8 cellular contexts compared by ENCODE assay signal in the genomic region with DNA sequence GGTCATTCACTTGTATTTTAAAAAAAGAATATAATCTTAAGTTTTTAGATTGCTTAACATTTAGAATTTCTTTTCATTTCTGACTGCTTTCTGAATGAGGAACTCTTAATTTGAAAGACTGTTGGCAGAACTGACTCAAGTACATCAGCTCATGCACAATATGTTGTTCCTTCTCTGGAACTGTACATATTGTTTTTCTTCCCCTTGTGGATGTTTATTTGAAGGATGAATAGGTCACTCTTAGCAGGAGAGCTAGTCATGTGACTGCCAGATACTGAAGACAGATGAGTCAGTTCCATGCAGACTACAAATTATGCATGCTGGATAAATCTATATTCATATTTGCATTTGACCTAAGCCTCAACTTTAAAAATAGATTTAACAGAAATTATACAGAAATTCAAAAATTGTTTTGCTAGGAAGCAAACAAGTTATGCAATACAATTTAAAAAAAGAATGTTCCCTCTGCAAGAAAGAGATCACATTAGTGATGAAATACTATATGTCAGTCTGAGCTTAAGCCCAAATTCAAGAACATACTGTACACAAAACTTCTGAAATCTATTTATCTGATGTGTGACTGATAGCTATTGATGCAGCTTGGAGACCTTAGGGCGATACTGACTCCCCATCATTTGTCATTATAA.
DNase-seq lines count a peak whose midpoint lies in the region; ATAC-seq and TF ChIP-seq lines count a peak whose summit lies in the region.

No MANE protein-coding gene starts in this region.

- 74 to 90% methylated on average over 1 of the region's 1 CpG for WGBS in testis, 2 donors

- no peaks in the 10 kb centered on the region for H3K4me1 ChIP-seq in testis

- no peaks in the 10 kb centered on the region for H3K4me1 Mint-ChIP-seq in activated CD8-positive, alpha-beta T cell treated with anti-CD3 and anti-CD28 coated beads for 36 hours (ENCODE audit: low read depth)

- ATAC-seq in left lobe of liver (peak; percentile 42), GM21576 (IDR thresholded peaks at IDR 0.05; ENCODE audit: unreplicated experiment) (no peak)
- no peak for ATAC-seq in activated CD8-positive, alpha-beta T cell treated with anti-CD3 and anti-CD28 coated beads for 36 hours

- TF ChIP-seq CTCF in brain microvascular endothelial cell (IDR thresholded peaks at IDR 0.05; ENCODE audit: low read depth, low read length, missing control alignments) (no peak), GM10248 (IDR thresholded peaks at IDR 0.05; ENCODE audit: control extremely low read depth, extremely low read depth, low read depth, missing control alignments) (no peak), testis (IDR thresholded peaks at IDR 0.05) (no peak)
- TF ChIP-seq CTCF in activated CD8-positive, alpha-beta T cell treated with anti-CD3 and anti-CD28 coated beads for 36 hours (IDR thresholded peaks at IDR 0.05): no peak

- no peak overlapping the region for H3K4me3 Mint-ChIP-seq in activated CD8-positive, alpha-beta T cell treated with anti-CD3 and anti-CD28 coated beads for 36 hours

- no peak for TF ChIP-seq POLR2A in testis (IDR thresholded peaks at IDR 0.05)

- H3K27me3 ChIP-seq in brain microvascular endothelial cell (replicated peaks) (no peaks in the 10 kb centered on the region), testis (no peaks in the 10 kb centered on the region)

- POLR2A ChIA-PET in GM10248 (lab: Yijun Ruan, JAX): no interaction called here
- POLR2A ChIA-PET in activated CD8-positive, alpha-beta T cell treated with anti-CD3 and anti-CD28 coated beads for 36 hours (lab: Charles Lee): no interaction called here

- DNase-seq in A172 (ENCODE audit: low spot score) (peak; percentile 58), KG1 (lab: John Stamatoyannopoulos, UW) (peak; percentile 14), brain microvascular endothelial cell (peak; percentile 88), left lobe of liver (ENCODE audit: low spot score) (no peak), GM10248 (ENCODE audit: extremely low spot score) (no peak), testis (no peak)
- no peak for DNase-seq in activated CD8-positive, alpha-beta T cell treated with anti-CD3 and anti-CD28 coated beads for 36 hours

- intact Hi-C loops in activated CD8-positive, alpha-beta T cell treated with anti-CD3 and anti-CD28 coated beads for 36 hours (cut with micrococcal nuclease): no loop called here
- intact Hi-C loops in testis (cut with DNase I; ENCODE audit: low total_unique reads): no loop called here

- H3K9me3 Mint-ChIP-seq in activated CD8-positive, alpha-beta T cell treated with anti-CD3 and anti-CD28 coated beads for 36 hours: no peaks in the 10 kb centered on the region

- no peaks in the 10 kb centered on the region for H3K27me3 Mint-ChIP-seq in activated CD8-positive, alpha-beta T cell treated with anti-CD3 and anti-CD28 coated beads for 36 hours

- H3K36me3 Mint-ChIP-seq in activated CD8-positive, alpha-beta T cell treated with anti-CD3 and anti-CD28 coated beads for 36 hours (ENCODE audit: low read depth): no peaks in the 10 kb centered on the region

- H3K4me3 ChIP-seq in brain microvascular endothelial cell (ENCODE audit: low read depth, low read length) (no peak overlapping the region), testis (no peak overlapping the region)

- H3K36me3 ChIP-seq in brain microvascular endothelial cell (replicated peaks) (no peaks in the 10 kb centered on the region), testis (ENCODE audit: low read depth, missing control alignments) (no peaks in the 10 kb centered on the region)

- H3K9me3 ChIP-seq in testis: no peaks in the 10 kb centered on the region

- H3K27ac ChIP-seq in brain microvascular endothelial cell (peak overlapping the region; percentile 34), testis (peak overlapping the region in 1 of 2 donors; percentile 12)

- no peak overlapping the region for H3K27ac Mint-ChIP-seq in activated CD8-positive, alpha-beta T cell treated with anti-CD3 and anti-CD28 coated beads for 36 hours

- CTCF ChIA-PET in GM10248 (lab: Yijun Ruan, JAX): interaction anchor here (1.0 kb wide), 1 partner anchor 45 kb away, joined by 3 read pairs; no protein-coding TSS in a partner anchor
- CTCF ChIA-PET in activated CD8-positive, alpha-beta T cell treated with anti-CD3 and anti-CD28 coated beads for 36 hours (lab: Charles Lee): no interaction called here

- in situ Hi-C loops in brain microvascular endothelial cell (cut with HindIII; ENCODE audit: low pct_ligation_motif_present, low sequenced_read_pairs): no loop called here

Comparison
In these comparisons a context has a peak if more than half of its experiments do, and no peak if none do; other contexts are left out.
1. DNase-seq: peak in A172 (single experiment), KG1 (single experiment) and brain microvascular endothelial cell (single experiment); none in left lobe of liver (single experiment), GM10248 (single experiment), activated CD8-positive, alpha-beta T cell treated with anti-CD3 and anti-CD28 coated beads for 36 hours (single experiment) and testis (single experiment).